In genomic region chr3:98026425-98027083, GRCh38 we compare ENCODE assay signal across 20 cellular contexts. TPM values are rescaled to one million over a fixed set of nuclear protein-coding genes. Genes with fewer than 3 reads are reported as not detected.
DNase-seq lines count a peak whose midpoint lies in the region; ATAC-seq, FAIRE-seq and TF ChIP-seq lines count a peak whose summit lies in the region.
"Had no signal": no experiment of that assay in that cellular context is flagged by ENCODE, and none has a peak within 500 bp of the region (broad histone marks: within the 10 kb centered on the region; RNA-seq: fewer than 3 reads in every experiment).

No MANE protein-coding gene starts in this region.

- no peak for TF ChIP-seq CTCF in ovary (IDR thresholded peaks at IDR 0.05)
- TF ChIP-seq CTCF in gastrocnemius medialis (IDR thresholded peaks at IDR 0.05 in 4 of 5, conservative IDR thresholded peaks at IDR 0.05 in 1 of 5) = no peak

- H3K27ac ChIP-seq in ovary (no peak overlapping the region), gastrocnemius medialis (no peak overlapping the region)
- H3K27ac ChIP-seq: adrenal gland, C4-2B, cardiac muscle cell had no signal

- H3K4me3 ChIP-seq in ovary (no peak overlapping the region), gastrocnemius medialis (no peak overlapping the region)
- H3K4me3 ChIP-seq: adrenal gland, cardiac muscle cell had no signal

- in situ Hi-C loops in gastrocnemius medialis (cut with MboI; ENCODE audit: low sequenced_read_pairs in 4 of 4) = loop anchor here in 2 of 4 donors (25.0 kb wide), 2 partner anchors 311 to 786 kb away; no protein-coding TSS in a partner anchor

- TF ChIP-seq EP300 in ovary (IDR thresholded peaks at IDR 0.05) = no peak

- intact Hi-C loops in ovary (cut with DNase I) = loop anchor here in 1 of 4 donors (5.0 kb wide), 1 partner anchor 234 kb away; no protein-coding TSS in a partner anchor
- intact Hi-C loops in gastrocnemius medialis (cut with DNase I; ENCODE audit: low total_unique reads) = no loop called here

- ATAC-seq in GM18858 (IDR thresholded peaks at IDR 0.05; ENCODE audit: unreplicated experiment) (peak; percentile 46), GM19467 (IDR thresholded peaks at IDR 0.05; ENCODE audit: unreplicated experiment) (peak; percentile 63), HG02763 (IDR thresholded peaks at IDR 0.05; ENCODE audit: unreplicated experiment) (peak; percentile 67), HG03571 (IDR thresholded peaks at IDR 0.05; ENCODE audit: unreplicated experiment) (peak; percentile 58), gastrocnemius medialis (no peak)
- ATAC-seq: left ventricle myocardium superior, sciatic nerve had no signal

- no peaks in the 10 kb centered on the region for H3K36me3 ChIP-seq in ovary
- H3K36me3 ChIP-seq in gastrocnemius medialis = no peaks in the 10 kb centered on the region
- H3K36me3 ChIP-seq: adrenal gland, cardiac muscle cell had no signal

- no peaks in the 10 kb centered on the region for H3K27me3 ChIP-seq in ovary
- H3K27me3 ChIP-seq in gastrocnemius medialis = no peaks in the 10 kb centered on the region
- H3K27me3 ChIP-seq: adrenal gland, cardiac muscle cell had no signal

- 84 to 88% (median 85%) methylated on average over 5 of the region's 5 CpGs for WGBS in ovary, 3 donors

- TF ChIP-seq POLR2A in ovary (IDR thresholded peaks at IDR 0.05) (no peak), gastrocnemius medialis (IDR thresholded peaks at IDR 0.05) (no peak)

- H3K9me3 ChIP-seq in ovary (no peaks in the 10 kb centered on the region), gastrocnemius medialis (no peaks in the 10 kb centered on the region)
- H3K9me3 ChIP-seq: adrenal gland had no signal

- no peak for FAIRE-seq in frontal cortex (lab: Jason Lieb, UNC)

- no peak for DNase-seq in ovary
- no peak for DNase-seq in frontal cortex (ENCODE audit: low spot score in 2 of 2)
- DNase-seq in T-helper 9 cell = no peak
- DNase-seq in gastrocnemius medialis = no peak
- DNase-seq: activated B cell treated with CpG ODN at 0.5 μM for 24 hours, adrenal gland, erythroblast, IMR-90, left ventricle myocardium superior, nucleus accumbens, SIG-M5 had no signal

- no peaks in the 10 kb centered on the region for H3K4me1 ChIP-seq in ovary (ENCODE audit: insufficient read depth)
- peaks cover 0 to 6% of the 10 kb centered on the region in 2 donors for H3K4me1 ChIP-seq in gastrocnemius medialis

RNA-seq across cellular contexts. Expression of gene GABRR3, which starts 8.6 kb away (rescaled TPM):
- total RNA-seq in ovary (not detected), frontal cortex (not detected), gastrocnemius medialis (not detected)
- not detected for polyA plus RNA-seq in ovary
- total RNA-seq: activated B cell treated with CpG ODN at 0.5 μM for 24 hours, cardiac muscle cell, dermis microvascular lymphatic vessel endothelial cell, IMR-90, left ventricle myocardium superior, mucosa of gallbladder, sciatic nerve had no signal
- polyA plus RNA-seq: adrenal gland, cardiac muscle cell, IMR-90 had no signal

RNA-seq across cellular contexts. Expression of gene RIOX2, which starts 54.3 kb away (rescaled TPM):
- 10 to 100 TPM; 12.6 to 36.7 (median 23.0) TPM for total RNA-seq in ovary
- polyA plus RNA-seq in ovary = 10 to 100 TPM; 10.3 to 21.2 TPM
- 13.9 TPM for total RNA-seq in frontal cortex
- total RNA-seq in gastrocnemius medialis = 10 to 100 TPM; 27.4 to 57.3 (median 49.6) TPM

Comparison
In these comparisons a context has a peak if more than half of its experiments do, and no peak if none do; other contexts are left out.
1. ATAC-seq: peak in GM18858 (single experiment), GM19467 (single experiment), HG02763 (single experiment) and HG03571 (single experiment); none in gastrocnemius medialis (0 of 2).